ENCODE assay signal across 8 cellular contexts in the genomic region with DNA sequence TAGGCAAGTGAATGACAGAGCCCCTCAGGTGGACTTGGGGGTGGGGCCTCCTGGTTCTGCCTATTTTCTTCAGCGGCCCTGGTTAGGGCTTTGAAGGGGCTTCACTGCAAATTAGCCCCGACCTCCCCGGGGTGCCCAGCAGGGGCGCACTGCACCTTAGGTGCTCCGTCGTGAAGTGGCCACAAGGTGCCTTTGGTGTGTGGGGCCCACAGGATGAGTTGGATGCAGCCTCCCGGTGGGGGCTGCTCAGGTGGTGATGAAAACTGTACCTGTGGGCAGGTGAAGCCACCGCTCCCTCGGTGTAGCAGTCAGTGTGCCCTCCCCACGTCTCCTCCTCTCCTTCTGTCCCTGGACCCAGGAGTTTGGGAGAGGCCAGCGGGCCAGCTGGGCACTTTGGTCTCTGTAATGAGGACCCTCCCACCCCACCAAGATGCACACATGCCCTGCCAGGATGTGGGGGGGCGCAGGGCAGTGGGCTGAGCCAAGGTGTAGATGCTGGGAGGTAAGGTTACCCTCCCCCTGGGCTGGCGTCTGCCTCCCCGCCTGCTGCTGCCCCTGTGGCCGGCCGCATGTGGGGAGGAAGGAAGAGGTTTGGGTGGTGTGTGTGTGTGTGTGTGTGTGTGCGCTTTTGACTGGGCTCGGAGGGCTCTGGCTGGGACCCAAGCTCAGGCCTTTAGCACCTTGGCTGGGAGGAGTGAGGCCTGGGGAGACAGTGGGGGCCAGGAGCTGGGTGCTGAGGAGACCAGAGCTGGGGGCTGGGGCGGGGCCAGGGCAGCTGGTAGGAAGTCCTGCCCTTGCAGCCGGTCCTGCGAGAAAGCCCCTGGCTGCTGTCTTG. TPM values are rescaled to one million over a fixed set of nuclear protein-coding genes. Genes with fewer than 3 reads are reported as not detected.
DNase-seq lines count a peak whose midpoint lies in the region; ATAC-seq and TF ChIP-seq lines count a peak whose summit lies in the region.

No MANE protein-coding gene starts in this region.

- H3K9me3 Mint-ChIP-seq in central memory CD8-positive, alpha-beta T cell, result no peaks in the 10 kb centered on the region
- no peaks in the 10 kb centered on the region for H3K9me3 Mint-ChIP-seq in nephron progenitor cell

- H3K9me3 ChIP-seq in Peyer's patch, result no peaks in the 10 kb centered on the region

- peak; percentile 77 for TF ChIP-seq CTCF in GM12864 (IDR thresholded peaks at IDR 0.05; ENCODE audit: low read depth, low read length, missing control alignments)
- peak; percentile 30 to 43 (median 34) for TF ChIP-seq CTCF in Peyer's patch (IDR thresholded peaks at IDR 0.05)
- no peak for TF ChIP-seq CTCF in nephron progenitor cell (IDR thresholded peaks at IDR 0.05)

- H3K36me3 ChIP-seq in Peyer's patch, result no peaks in the 10 kb centered on the region

- peak; percentile 75 for ATAC-seq in central memory CD8-positive, alpha-beta T cell (replicated peaks; ENCODE audit: extremely low read depth, poor library complexity, severe bottlenecking)
- ATAC-seq in GM21360 (IDR thresholded peaks at IDR 0.05; ENCODE audit: unreplicated experiment), result no peak

- peak overlapping the region; percentile 83 for H3K4me3 Mint-ChIP-seq in central memory CD8-positive, alpha-beta T cell
- no peak overlapping the region for H3K4me3 Mint-ChIP-seq in nephron progenitor cell

- peak overlapping the region in 3 of 4 donors; percentile 56 to 90 (median 79) for H3K27ac ChIP-seq in Peyer's patch

- H3K4me1 ChIP-seq in Peyer's patch, result peaks cover 8 to 99% (median 24%) of the 10 kb centered on the region in 4 donors

- peak overlapping the region; percentile 90 for H3K27ac Mint-ChIP-seq in central memory CD8-positive, alpha-beta T cell (ENCODE audit: low read depth)
- peak overlapping the region; percentile 90 for H3K27ac Mint-ChIP-seq in nephron progenitor cell

- H3K36me3 Mint-ChIP-seq in central memory CD8-positive, alpha-beta T cell (ENCODE audit: insufficient read depth), result peaks cover 15% of the 10 kb centered on the region
- H3K36me3 Mint-ChIP-seq in nephron progenitor cell (ENCODE audit: low read depth), result no peaks in the 10 kb centered on the region

- H3K27me3 Mint-ChIP-seq in central memory CD8-positive, alpha-beta T cell, result no peaks in the 10 kb centered on the region
- H3K27me3 Mint-ChIP-seq in nephron progenitor cell (ENCODE audit: low read depth, poor library complexity), result no peaks in the 10 kb centered on the region

- H3K4me3 ChIP-seq in GM12864 (ENCODE audit: low read depth, low read length), result no peak overlapping the region
- peak overlapping the region in 3 of 4 donors; percentile 12 to 16 (median 13) for H3K4me3 ChIP-seq in Peyer's patch

- no peak for TF ChIP-seq POLR2A in Peyer's patch (IDR thresholded peaks at IDR 0.05)

- no peaks in the 10 kb centered on the region for H3K27me3 ChIP-seq in Peyer's patch

- peaks cover 37% of the 10 kb centered on the region for H3K4me1 Mint-ChIP-seq in central memory CD8-positive, alpha-beta T cell
- peaks cover 29% of the 10 kb centered on the region for H3K4me1 Mint-ChIP-seq in nephron progenitor cell

- in situ Hi-C loops in G401 (cut with HindIII; ENCODE audit: low sequenced_read_pairs), result no loop called here

- DNase-seq in GM12864 (ENCODE audit: low read depth), result no peak
- peak; percentile 56 to 77 (median 64) for DNase-seq in Peyer's patch
- peak; percentile 52 to 67 for DNase-seq in central memory CD8-positive, alpha-beta T cell (ENCODE audit: low spot score in 2 of 2)
- DNase-seq in nephron progenitor cell, result no peak
- no peak for DNase-seq in middle frontal gyrus (ENCODE audit: extremely low spot score, low spot score)
- no peak for DNase-seq in G401 (ENCODE audit: low spot score)
- DNase-seq in cerebellum (ENCODE audit: low spot score), result no peak

RNA-seq across cellular contexts. Expression of gene RXRA, which starts 55.6 kb away (rescaled TPM):
- total RNA-seq in Peyer's patch (10 to 100 TPM; 54.5 to 83.6 (median 65.4) TPM), cerebellum (5.7 TPM)
- total RNA-seq in G401 (2014; rRNA removed; shearing (Covaris generic)), result 18.9 and 25.8 TPM in 2 replicates

Comparison
In these comparisons a context has a peak if more than half of its experiments do, and no peak if none do; other contexts are left out.
1. DNase-seq: peak in Peyer's patch (3 of 3) and central memory CD8-positive, alpha-beta T cell (2 of 2); none in GM12864 (single experiment), nephron progenitor cell (single experiment), middle frontal gyrus (single experiment), G401 (single experiment) and cerebellum (single experiment).